ENCODE assay signal across 23 cellular contexts in the genomic region with DNA sequence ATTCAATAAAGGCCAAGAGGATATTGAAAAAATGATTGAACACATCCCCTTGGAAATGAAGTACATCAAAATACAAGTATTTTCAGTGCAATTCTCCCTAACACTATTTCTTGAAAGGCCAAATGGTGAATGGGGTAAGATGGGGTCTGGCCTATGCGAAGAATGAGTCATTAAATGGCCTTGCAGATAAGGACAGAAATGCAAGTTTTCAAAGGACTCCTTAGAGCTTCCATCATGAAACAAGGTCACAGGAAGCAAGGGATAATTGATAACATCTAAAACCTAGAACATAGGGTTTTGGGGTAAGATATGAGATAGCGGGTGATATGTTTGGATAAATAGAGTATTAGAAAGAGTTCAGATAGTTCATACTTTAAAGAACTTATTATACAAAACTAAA.
DNase-seq lines count a peak whose midpoint lies in the region; ATAC-seq, FAIRE-seq and TF ChIP-seq lines count a peak whose summit lies in the region.
"Had no signal": no experiment of that assay in that cellular context is flagged by ENCODE, and none has a peak within 500 bp of the region (broad histone marks: within the 10 kb centered on the region; RNA-seq: fewer than 3 reads in every experiment).

No MANE protein-coding gene starts in this region.

- no peak for ATAC-seq in GM18867 (IDR thresholded peaks at IDR 0.05; ENCODE audit: unreplicated experiment)
- ATAC-seq in GM21381 (IDR thresholded peaks at IDR 0.05; ENCODE audit: unreplicated experiment), result no peak
- ATAC-seq: CD8-positive, alpha-beta T cell had no signal

- no peaks in the 10 kb centered on the region for H3K27me3 ChIP-seq in HUES6 (ENCODE audit: control insufficient read depth, insufficient read depth, low read length)
- no peaks in the 10 kb centered on the region for H3K27me3 ChIP-seq in mesendoderm (ENCODE audit: insufficient read depth, low read length, poor library complexity)
- no peaks in the 10 kb centered on the region for H3K27me3 ChIP-seq in right atrium auricular region
- H3K27me3 ChIP-seq: BE2C, BLaER1 had no signal

- H3K79me1 ChIP-seq in mesendoderm (ENCODE audit: low read length), result no peaks in the 10 kb centered on the region

- no peak overlapping the region for H3K18ac ChIP-seq in mesendoderm (ENCODE audit: low read length)

- H2BK5ac ChIP-seq in mesendoderm (ENCODE audit: low read length), result no peak overlapping the region

- H3K9me3 ChIP-seq in HUES6 (ENCODE audit: control insufficient read depth, insufficient read depth, low read depth, low read length) (peaks cover 4% of the 10 kb centered on the region), right atrium auricular region (no peaks in the 10 kb centered on the region)
- H3K9me3 ChIP-seq: BE2C, Caco-2 had no signal

- H2BK15ac ChIP-seq in mesendoderm (replicated peaks; ENCODE audit: low read depth), result no peak overlapping the region

- no peak overlapping the region for H2AK5ac ChIP-seq in mesendoderm (ENCODE audit: low read length)

- H3K36me3 ChIP-seq in HUES6 (ENCODE audit: control insufficient read depth, insufficient read depth, low read length), result no peaks in the 10 kb centered on the region
- no peaks in the 10 kb centered on the region for H3K36me3 ChIP-seq in mesendoderm (ENCODE audit: control insufficient read depth, insufficient read depth, low read length)
- H3K36me3 ChIP-seq in right atrium auricular region, result no peaks in the 10 kb centered on the region
- H3K36me3 ChIP-seq: BE2C, BLaER1 had no signal

- H3K27ac ChIP-seq in HUES6 (ENCODE audit: low read depth, low read length) (peak overlapping the region; percentile 61; the same call in 1 of the 2 replicates), mesendoderm (ENCODE audit: low read depth, low read length) (no peak overlapping the region), right atrium auricular region (no peak overlapping the region)
- H3K27ac ChIP-seq: BLaER1 had no signal

- no peak overlapping the region for H3K4ac ChIP-seq in mesendoderm (ENCODE audit: low read depth, low read length)

- H3K9ac ChIP-seq in HUES6 (ENCODE audit: low read length) (no peak overlapping the region), mesendoderm (ENCODE audit: low read length) (no peak overlapping the region)
- H3K9ac ChIP-seq: BLaER1 had no signal

- TF ChIP-seq POLR2A in H54 (IDR thresholded peaks at IDR 0.05; ENCODE audit: low read depth, low read length), result no peak

- FAIRE-seq in H54 (lab: Jason Lieb, UNC), result peak; percentile 36
- FAIRE-seq: A204.1, D721Med, G401.6, GM12891 had no signal

- no peak overlapping the region for H2BK120ac ChIP-seq in mesendoderm (ENCODE audit: low read depth, low read length)

- no peak overlapping the region for H3K56ac ChIP-seq in mesendoderm (ENCODE audit: low read length)

- H3K4me2 ChIP-seq in mesendoderm (ENCODE audit: low read length), result no peak overlapping the region
- H3K4me2 ChIP-seq: BLaER1 had no signal

- no peak for TF ChIP-seq CTCF in right atrium auricular region (IDR thresholded peaks at IDR 0.05)

- 100% methylated on average over 1 of the region's 2 CpGs for WGBS in mesendoderm (ENCODE audit: extremely low coverage, insufficient coverage, low lambda C conversion rate)

- no peaks in the 10 kb centered on the region for H3K79me2 ChIP-seq in mesendoderm (ENCODE audit: control insufficient read depth, insufficient read depth, low read length)

- no peak overlapping the region for H3K4me3 ChIP-seq in HUES6 (ENCODE audit: low read depth, low read length)
- H3K4me3 ChIP-seq in mesendoderm (ENCODE audit: low read length), result no peak overlapping the region
- H3K4me3 ChIP-seq in right atrium auricular region, result no peak overlapping the region
- H3K4me3 ChIP-seq: BLaER1 had no signal

- H3K4me1 ChIP-seq in HUES6 (ENCODE audit: control insufficient read depth, insufficient read depth, low read length) (peaks cover 17% of the 10 kb centered on the region; the same call in 1 of the 2 replicates), mesendoderm (ENCODE audit: control insufficient read depth, low read depth, low read length) (no peaks in the 10 kb centered on the region), right atrium auricular region (no peaks in the 10 kb centered on the region)
- H3K4me1 ChIP-seq: Caco-2 had no signal

- H4K5ac ChIP-seq in mesendoderm (ENCODE audit: low read length), result no peak overlapping the region

- no peak overlapping the region for H4K8ac ChIP-seq in mesendoderm (ENCODE audit: low read depth, low read length)

- no peak overlapping the region for H3K23ac ChIP-seq in mesendoderm (ENCODE audit: low read length)

- DNase-seq in H54 (ENCODE audit: insufficient read length, low spot score) (no peak), amniotic epithelial cell (ENCODE audit: low read depth) (peak; percentile 41), mesendoderm (peak; percentile 92), CD1c-positive myeloid dendritic cell (ENCODE audit: extremely low spot score) (no peak), right atrium auricular region (ENCODE audit: low spot score) (no peak)
- DNase-seq: 8988T; ACHN; BE2C; C1 segment of cervical spinal cord; Caco-2; Calu3; CD4-positive, alpha-beta T cell; CD8-positive, alpha-beta T cell; DMS79 treated with DMSO at 0.1 percent for 48 hours; GF-D8 had no signal

Comparison
In these comparisons a context has a peak if more than half of its experiments do, and no peak if none do; other contexts are left out.
1. DNase-seq: peak in amniotic epithelial cell (single experiment) and mesendoderm (single experiment); none in H54 (single experiment), CD1c-positive myeloid dendritic cell (single experiment) and right atrium auricular region (single experiment).